Comparison of ENCODE assay signal across 10 cellular contexts in the genomic region with DNA sequence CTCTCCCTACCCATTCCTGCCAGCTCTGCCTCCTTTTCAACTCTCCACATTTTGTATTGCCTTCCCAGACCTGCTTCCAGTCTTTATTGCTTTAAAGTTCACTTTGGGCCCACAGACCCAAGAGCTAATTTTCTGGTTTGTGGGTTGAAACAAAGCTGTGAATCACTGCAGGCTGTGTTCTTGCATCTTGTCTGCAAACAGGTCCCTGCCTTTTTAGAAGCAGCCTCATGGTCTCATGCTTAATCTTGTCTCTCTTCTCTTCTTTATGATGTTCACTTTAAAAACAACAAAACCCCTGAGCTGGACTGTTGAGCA. TPM values are rescaled to one million over a fixed set of nuclear protein-coding genes. Genes with fewer than 3 reads are reported as not detected.
DNase-seq lines count a peak whose midpoint lies in the region; ATAC-seq, FAIRE-seq and TF ChIP-seq lines count a peak whose summit lies in the region.
"Had no signal": no experiment of that assay in that cellular context is flagged by ENCODE, and none has a peak within 500 bp of the region (broad histone marks: within the 10 kb centered on the region; RNA-seq: fewer than 3 reads in every experiment).

No MANE protein-coding gene starts in this region.

- H3K27me3 ChIP-seq in small intestine (ENCODE audit: control insufficient read depth in 2 of 2, insufficient read depth in 2 of 2, low read length in 2 of 2) = no peaks in the 10 kb centered on the region

- peaks cover 13% of the 10 kb centered on the region for H3K27me3 Mint-ChIP-seq in glutamatergic neuron (ENCODE audit: unreplicated experiment)

- peak; percentile 19 for TF ChIP-seq POLR2A in GM19193 (IDR thresholded peaks at IDR 0.05; ENCODE audit: extremely low read depth, insufficient read depth, insufficient read length)

- peaks cover 36% of the 10 kb centered on the region for H3K4me1 Mint-ChIP-seq in glutamatergic neuron (ENCODE audit: low read depth, unreplicated experiment)

- TF ChIP-seq CTCF in VCaP (conservative IDR thresholded peaks at IDR 0.05) (no peak), glutamatergic neuron (IDR thresholded peaks at IDR 0.05; ENCODE audit: partially characterized antibody, unreplicated experiment) (no peak)

- no peak for DNase-seq in glutamatergic neuron
- no peak for DNase-seq in small intestine
- DNase-seq in NCI-H2107 treated with DMSO at 0.1 percent for 48 hours (lab: John Stamatoyannopoulos, UW; ENCODE audit: unreplicated experiment) = no peak
- no peak for DNase-seq in NCI-H1048 (lab: John Stamatoyannopoulos, UW)
- DNase-seq: NCI-H446 treated with DMSO at 0.1 percent for 48 hours had no signal

- H3K4me3 Mint-ChIP-seq in glutamatergic neuron (ENCODE audit: unreplicated experiment) = peak overlapping the region; percentile 100

- peaks cover 20% of the 10 kb centered on the region for H3K9me3 Mint-ChIP-seq in glutamatergic neuron (ENCODE audit: unreplicated experiment)

- no peak for FAIRE-seq in small intestine (lab: Jason Lieb, UNC)
- FAIRE-seq: endometrium had no signal

- peak overlapping the region; percentile 6 to 25 for H3K4me3 ChIP-seq in small intestine (ENCODE audit: low read depth in 1 of 2, low read length in 2 of 2)

- H3K9me3 ChIP-seq in small intestine (ENCODE audit: control insufficient read depth, low read depth) = no peaks in the 10 kb centered on the region

- peak overlapping the region; percentile 98 for H3K27ac ChIP-seq in VCaP
- H3K27ac ChIP-seq in small intestine (ENCODE audit: low read depth in 1 of 2, low read length in 1 of 2) = peak overlapping the region in 1 of 2 donors; percentile 1

- ATAC-seq in HG03108 (IDR thresholded peaks at IDR 0.05; ENCODE audit: unreplicated experiment) = no peak
- ATAC-seq in GM18502 (IDR thresholded peaks at IDR 0.05; ENCODE audit: poor library complexity, unreplicated experiment) = no peak

- H3K36me3 Mint-ChIP-seq in glutamatergic neuron (ENCODE audit: unreplicated experiment) = peaks cover 15% of the 10 kb centered on the region

- peaks cover 2 to 14% of the 10 kb centered on the region in 2 donors for H3K4me1 ChIP-seq in small intestine (ENCODE audit: control insufficient read depth in 2 of 2, insufficient read depth in 1 of 2, low read depth in 1 of 2, low read length in 1 of 2)

- H3K27ac Mint-ChIP-seq in glutamatergic neuron (ENCODE audit: unreplicated experiment) = peak overlapping the region; percentile 42

- H3K36me3 ChIP-seq in small intestine (ENCODE audit: control insufficient read depth in 2 of 2, insufficient read depth in 2 of 2, low read length in 2 of 2) = peaks cover 3 to 10% of the 10 kb centered on the region in 2 donors

RNA-seq across cellular contexts. Expression of a gene that starts 3.8 kb away (rescaled TPM):
- 88.6 TPM for total RNA-seq in glutamatergic neuron (ENCODE audit: unreplicated experiment)
- polyA plus RNA-seq in small intestine = 100 to 1,000 TPM in 1 of 3 donors, 10 to 100 TPM in 2; 15.9 to 101 (median 23.5) TPM

RNA-seq across cellular contexts. Expression of a gene that starts 41.9 kb away (rescaled TPM):
- total RNA-seq in glutamatergic neuron (ENCODE audit: unreplicated experiment) = not detected
- 10 to 100 TPM in 1 of 3 donors, 1 to 10 TPM in 1, under 1 TPM in 1; 0.89 to 11.2 (median 5.4) TPM for polyA plus RNA-seq in small intestine
